In the genomic region with DNA sequence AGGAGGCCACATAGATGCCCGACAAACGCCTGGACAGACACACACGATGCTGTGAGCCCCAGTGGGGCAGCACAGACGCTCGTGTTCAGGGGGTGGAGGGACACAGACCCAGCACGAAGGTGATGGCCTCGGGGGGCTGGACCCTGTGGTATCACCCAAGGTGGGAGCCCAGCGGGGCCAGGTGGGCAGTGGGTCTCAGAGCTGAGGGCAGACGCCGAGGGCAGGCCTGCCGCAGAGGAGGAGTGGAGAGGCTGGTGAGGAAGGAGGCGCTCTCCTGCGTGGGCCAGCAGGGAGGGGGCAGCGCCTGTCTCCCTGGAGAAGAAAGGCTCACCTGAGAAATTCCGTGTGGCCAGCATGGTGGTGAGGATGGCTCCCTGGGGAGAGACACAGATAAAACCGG, we compare ENCODE assay signal across 18 cellular contexts. TPM values are rescaled to one million over a fixed set of nuclear protein-coding genes. Genes with fewer than 3 reads are reported as not detected.
"Had no signal": no experiment of that assay in that cellular context is flagged by ENCODE, and none has a peak within 500 bp of the region (broad histone marks: within the 10 kb centered on the region; RNA-seq: fewer than 3 reads in every experiment).

No MANE protein-coding gene starts in this region.

- H3K4me1 ChIP-seq: ascending aorta, foreskin keratinocyte had no signal

- H3K9ac ChIP-seq: neural progenitor cell had no signal

- H3K4me3 ChIP-seq: lung, neural progenitor cell, smooth muscle cell, upper lobe of right lung had no signal

- H3K9me3 Mint-ChIP-seq: activated T-cell treated with anti-CD3 and anti-CD28 coated beads, Interleukin-2, amount 50 U/mL, for 24 hours; activated T-helper 17 cell treated with anti-CD3 and anti-CD28 coated beads, Interleukin-2, amount 50 U/mL, for 72 hours; mesothelial cell of epicardium; naive thymus-derived CD8-positive, alpha-beta T cell; neural progenitor cell; T-helper 2 cell treated with Interferon-gamma antibody and Interleukin-4, amounts not matched to agents 5 μg/mL and 100 μg/mL, for 36 hours had no signal

- DNase-seq: kidney had no signal

- FAIRE-seq: kidney had no signal

- H3K4me1 Mint-ChIP-seq: activated T-helper 17 cell treated with anti-CD3 and anti-CD28 coated beads, Interleukin-2, amount 50 U/mL, for 72 hours had no signal

- H3K9me3 ChIP-seq: adrenal gland, ascending aorta, sigmoid colon, thoracic aorta, upper lobe of right lung had no signal

- H3K27me3 ChIP-seq: adrenal gland, ascending aorta, brain microvascular endothelial cell, foreskin keratinocyte, neural progenitor cell, upper lobe of right lung had no signal

- H3K36me3 Mint-ChIP-seq: activated naive CD8-positive, alpha-beta T cell; mesothelial cell of epicardium; naive thymus-derived CD8-positive, alpha-beta T cell; neural progenitor cell had no signal

- H3K4me3 Mint-ChIP-seq: activated naive CD8-positive, alpha-beta T cell; neural progenitor cell had no signal

- H3K27me3 Mint-ChIP-seq: activated naive CD8-positive, alpha-beta T cell; activated T-cell treated with anti-CD3 and anti-CD28 coated beads, Interleukin-2, amount 50 U/mL, for 24 hours; activated T-helper 17 cell treated with anti-CD3 and anti-CD28 coated beads, Interleukin-2, amount 50 U/mL, for 72 hours had no signal

- H3K27ac ChIP-seq: adrenal gland, ascending aorta, brain microvascular endothelial cell, foreskin keratinocyte, neural progenitor cell, sigmoid colon, thoracic aorta, upper lobe of right lung had no signal

- H3K36me3 ChIP-seq: adrenal gland, ascending aorta, brain microvascular endothelial cell, neural progenitor cell, sigmoid colon, thoracic aorta, upper lobe of right lung had no signal

- H3K4me2 ChIP-seq: neural progenitor cell had no signal

- H3K27ac Mint-ChIP-seq: activated naive CD8-positive, alpha-beta T cell; mesothelial cell of epicardium; neural progenitor cell had no signal

RNA-seq across cellular contexts. Expression of gene GCK, which starts 51.1 kb away (rescaled TPM):
- total RNA-seq: osteocyte had no signal
